Comparison of ENCODE assay signal across 37 cellular contexts in the genomic region with DNA sequence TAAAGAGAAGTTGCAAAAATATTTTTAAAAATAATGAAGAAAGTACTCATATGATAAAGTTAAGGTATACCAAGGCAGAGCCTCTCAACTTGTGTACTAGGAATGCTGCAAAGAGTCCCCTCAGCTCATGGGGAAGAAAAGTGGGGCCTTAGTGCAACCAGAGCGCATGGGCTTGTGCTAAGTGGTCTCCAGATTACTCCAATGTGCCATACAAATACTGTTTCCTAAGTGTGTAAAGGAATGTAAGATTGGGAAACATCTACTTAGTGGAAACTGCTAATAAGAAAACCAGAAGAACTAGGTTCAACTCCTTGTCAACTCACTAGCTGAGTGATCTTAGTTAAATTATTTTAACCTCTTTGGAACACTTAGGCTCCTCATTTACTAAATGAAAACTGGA.
"Had no signal": no experiment of that assay in that cellular context is flagged by ENCODE, and none has a peak within 500 bp of the region (broad histone marks: within the 10 kb centered on the region; RNA-seq: fewer than 3 reads in every experiment).

No MANE protein-coding gene starts in this region.

- ATAC-seq: activated naive CD4-positive, alpha-beta T cell treated with anti-CD3 and anti-CD28 coated beads, Interleukin-2, amount 50 U/mL, for 72 hours; activated naive CD8-positive, alpha-beta T cell treated with anti-CD3 and anti-CD28 coated beads, Interleukin-2, amount 50 U/mL, for 24 hours; activated T-cell treated with anti-CD3 and anti-CD28 coated beads, Interleukin-2, amount 50 U/mL, for 4 hours; activated T-cell treated with anti-CD3 and anti-CD28 coated beads, Interleukin-2, amount 50 U/mL, for 72 hours; activated T-helper 17 cell treated with anti-CD3 and anti-CD28 coated beads, Interleukin-2, amount 50 U/mL, for 72 hours; body of pancreas had no signal

- H3K4me1 ChIP-seq: ascending aorta, body of pancreas, breast epithelium had no signal

- H3K4me1 Mint-ChIP-seq: activated naive CD4-positive, alpha-beta T cell treated with anti-CD3 and anti-CD28 coated beads, Interleukin-2, amount 10 ng/mL, durations not matched to agents 7 days and 5 days; activated naive CD4-positive, alpha-beta T cell treated with anti-CD3 and anti-CD28 coated beads, Interleukin-2, amount 50 U/mL, for 24 hours; activated naive CD8-positive, alpha-beta T cell treated with anti-CD3 and anti-CD28 coated beads for 36 hours; activated naive CD8-positive, alpha-beta T cell treated with anti-CD3 and anti-CD28 coated beads, Interleukin-2, amount 50 U/mL, for 24 hours; brain; central memory CD8-positive, alpha-beta T cell had no signal

- H3K9me3 Mint-ChIP-seq: activated naive CD4-positive, alpha-beta T cell treated with anti-CD3 and anti-CD28 coated beads for 36 hours; activated naive CD4-positive, alpha-beta T cell treated with anti-CD3 and anti-CD28 coated beads, Interleukin-2, amount 10 ng/mL, durations not matched to agents 7 days and 5 days; activated naive CD4-positive, alpha-beta T cell treated with anti-CD3 and anti-CD28 coated beads, Interleukin-2, amount 50 U/mL, for 24 hours; activated naive CD4-positive, alpha-beta T cell treated with anti-CD3 and anti-CD28 coated beads, Interleukin-2, amount 50 U/mL, for 72 hours; activated naive CD8-positive, alpha-beta T cell treated with anti-CD3 and anti-CD28 coated beads for 36 hours; activated naive CD8-positive, alpha-beta T cell treated with anti-CD3 and anti-CD28 coated beads, Interleukin-2, amount 10 ng/mL, durations not matched to agents 7 days and 5 days; activated naive CD8-positive, alpha-beta T cell treated with anti-CD3 and anti-CD28 coated beads, Interleukin-2, amount 50 U/mL, for 24 hours; activated T-cell treated with anti-CD3 and anti-CD28 coated beads, Interleukin-2, amount 50 U/mL, for 24 hours; activated T-cell treated with anti-CD3 and anti-CD28 coated beads, Interleukin-2, amount 50 U/mL, for 4 hours; activated T-cell treated with anti-CD3 and anti-CD28 coated beads, Interleukin-2, amount 50 U/mL, for 72 hours; activated T-helper 1 cell treated with anti-CD3 and anti-CD28 coated beads, Interleukin-12 subunit alpha, Interleukin-12 subunit beta, Interleukin-2, Interleukin-4 antibody, amounts not matched to agents 30 ng/mL and 10 ng/mL and 1 ng/mL, durations not matched to agents 14 hours and 24 hours and 36 hours; activated T-helper 17 cell treated with anti-CD3 and anti-CD28 coated beads, Interleukin-2, amount 50 U/mL, for 72 hours; activated T-helper 2 cell treated with anti-CD3 and anti-CD28 coated beads, Interferon-gamma antibody, Interleukin-2, Interleukin-4, amounts not matched to agents 10 μg/mL and 5 μg/mL and 100 μg/mL, durations not matched to agents 14 hours and 24 hours and 36 hours; brain; central memory CD8-positive, alpha-beta T cell had no signal

- H3K27me3 Mint-ChIP-seq: activated naive CD4-positive, alpha-beta T cell treated with anti-CD3 and anti-CD28 coated beads, Interleukin-2, amount 10 ng/mL, durations not matched to agents 7 days and 5 days; activated naive CD4-positive, alpha-beta T cell treated with anti-CD3 and anti-CD28 coated beads, Interleukin-2, amount 50 U/mL, for 24 hours; activated naive CD8-positive, alpha-beta T cell; activated naive CD8-positive, alpha-beta T cell treated with anti-CD3 and anti-CD28 coated beads for 36 hours; activated naive CD8-positive, alpha-beta T cell treated with anti-CD3 and anti-CD28 coated beads, Interleukin-2, amount 10 ng/mL, durations not matched to agents 7 days and 5 days; activated naive CD8-positive, alpha-beta T cell treated with anti-CD3 and anti-CD28 coated beads, Interleukin-2, amount 50 U/mL, for 24 hours; activated T-cell treated with anti-CD3 and anti-CD28 coated beads, Interleukin-2, amount 50 U/mL, for 24 hours; activated T-helper 17 cell treated with anti-CD3 and anti-CD28 coated beads, Interleukin-2, amount 50 U/mL, for 72 hours; brain; central memory CD8-positive, alpha-beta T cell had no signal

- DNase-seq: activated effector memory CD4-positive, alpha-beta T cell treated with anti-CD3 and anti-CD28 coated beads, Interleukin-2, amount 50 U/mL, for 16 hours; activated effector memory CD4-positive, alpha-beta T cell treated with Interleukin-2 at 50 U/mL for 16 hours; activated gamma-delta T cell; activated gamma-delta T cell treated with Interleukin-2 at 50 U/mL for 16 hours; activated naive CD4-positive, alpha-beta T cell; activated naive CD4-positive, alpha-beta T cell treated with anti-CD3 and anti-CD28 coated beads for 36 hours; activated naive CD4-positive, alpha-beta T cell treated with anti-CD3 and anti-CD28 coated beads, Interleukin-2, amount 10 ng/mL, durations not matched to agents 7 days and 5 days; activated naive CD4-positive, alpha-beta T cell treated with anti-CD3 and anti-CD28 coated beads, Interleukin-2, amount 50 U/mL, for 16 hours; activated naive CD4-positive, alpha-beta T cell treated with Interleukin-2 at 50 U/mL for 16 hours; activated naive CD8-positive, alpha-beta T cell treated with anti-CD3 and anti-CD28 coated beads for 36 hours; activated naive CD8-positive, alpha-beta T cell treated with anti-CD3 and anti-CD28 coated beads, Interleukin-2, amount 10 ng/mL, durations not matched to agents 7 days and 5 days; activated naive CD8-positive, alpha-beta T cell treated with anti-CD3 and anti-CD28 coated beads, Interleukin-2, amount 50 U/mL, for 24 hours; activated T-cell treated with anti-CD3 and anti-CD28 coated beads for 4 hours; activated T-cell treated with anti-CD3 and anti-CD28 coated beads, Interleukin-2, amount 50 U/mL, for 24 hours; activated T-cell treated with anti-CD3 and anti-CD28 coated beads, Interleukin-2, amount 50 U/mL, for 4 hours; activated T-cell treated with anti-CD3 and anti-CD28 coated beads, Interleukin-2, amount 50 U/mL, for 48 hours; activated T-cell treated with anti-CD3 and anti-CD28 coated beads, Interleukin-2, amount 50 U/mL, for 72 hours; adrenal gland; amygdala; anterior cingulate cortex; aorta; body of pancreas; brain microvascular endothelial cell; caudate nucleus; central memory CD4-positive, alpha-beta T cell; cerebellar nuclear complex had no signal

- H3K27ac Mint-ChIP-seq: activated naive CD4-positive, alpha-beta T cell treated with anti-CD3 and anti-CD28 coated beads for 36 hours; activated naive CD4-positive, alpha-beta T cell treated with anti-CD3 and anti-CD28 coated beads, Interleukin-2, amount 10 ng/mL, durations not matched to agents 7 days and 5 days; activated naive CD4-positive, alpha-beta T cell treated with anti-CD3 and anti-CD28 coated beads, Interleukin-2, amount 50 U/mL, for 24 hours; activated naive CD4-positive, alpha-beta T cell treated with anti-CD3 and anti-CD28 coated beads, Interleukin-2, amount 50 U/mL, for 72 hours; activated naive CD8-positive, alpha-beta T cell; activated naive CD8-positive, alpha-beta T cell treated with anti-CD3 and anti-CD28 coated beads for 36 hours; activated naive CD8-positive, alpha-beta T cell treated with anti-CD3 and anti-CD28 coated beads, Interleukin-2, amount 10 ng/mL, durations not matched to agents 7 days and 5 days; activated naive CD8-positive, alpha-beta T cell treated with anti-CD3 and anti-CD28 coated beads, Interleukin-2, amount 50 U/mL, for 24 hours; activated T-cell treated with anti-CD3 and anti-CD28 coated beads, Interleukin-2, amount 50 U/mL, for 24 hours; activated T-cell treated with anti-CD3 and anti-CD28 coated beads, Interleukin-2, amount 50 U/mL, for 72 hours; activated T-helper 1 cell treated with anti-CD3 and anti-CD28 coated beads, Interleukin-12 subunit alpha, Interleukin-12 subunit beta, Interleukin-2, Interleukin-4 antibody, amounts not matched to agents 30 ng/mL and 10 ng/mL and 1 ng/mL, durations not matched to agents 14 hours and 24 hours and 36 hours; activated T-helper 17 cell treated with anti-CD3 and anti-CD28 coated beads, Interleukin-2, amount 50 U/mL, for 72 hours; activated T-helper 2 cell treated with anti-CD3 and anti-CD28 coated beads, Interferon-gamma antibody, Interleukin-2, Interleukin-4, amounts not matched to agents 10 μg/mL and 5 μg/mL and 100 μg/mL, durations not matched to agents 14 hours and 24 hours and 36 hours; brain had no signal

- H3K4me3 Mint-ChIP-seq: activated naive CD4-positive, alpha-beta T cell treated with anti-CD3 and anti-CD28 coated beads for 36 hours; activated naive CD4-positive, alpha-beta T cell treated with anti-CD3 and anti-CD28 coated beads, Interleukin-2, amount 10 ng/mL, durations not matched to agents 7 days and 5 days; activated naive CD4-positive, alpha-beta T cell treated with anti-CD3 and anti-CD28 coated beads, Interleukin-2, amount 50 U/mL, for 24 hours; activated naive CD8-positive, alpha-beta T cell; activated naive CD8-positive, alpha-beta T cell treated with anti-CD3 and anti-CD28 coated beads for 36 hours; activated naive CD8-positive, alpha-beta T cell treated with anti-CD3 and anti-CD28 coated beads, Interleukin-2, amount 10 ng/mL, durations not matched to agents 7 days and 5 days; activated naive CD8-positive, alpha-beta T cell treated with anti-CD3 and anti-CD28 coated beads, Interleukin-2, amount 50 U/mL, for 24 hours; activated T-cell treated with anti-CD3 and anti-CD28 coated beads, Interleukin-2, amount 50 U/mL, for 24 hours; activated T-cell treated with anti-CD3 and anti-CD28 coated beads, Interleukin-2, amount 50 U/mL, for 4 hours; activated T-cell treated with anti-CD3 and anti-CD28 coated beads, Interleukin-2, amount 50 U/mL, for 72 hours; activated T-helper 1 cell treated with anti-CD3 and anti-CD28 coated beads, Interleukin-12 subunit alpha, Interleukin-12 subunit beta, Interleukin-2, Interleukin-4 antibody, amounts not matched to agents 30 ng/mL and 10 ng/mL and 1 ng/mL, durations not matched to agents 14 hours and 24 hours and 36 hours; activated T-helper 17 cell treated with anti-CD3 and anti-CD28 coated beads, Interleukin-2, amount 50 U/mL, for 72 hours; brain; central memory CD8-positive, alpha-beta T cell had no signal

- H3K4me3 ChIP-seq: adrenal gland, ascending aorta, body of pancreas, breast epithelium, cardiac muscle cell had no signal

- H3K27me3 ChIP-seq: adrenal gland, ascending aorta, body of pancreas, brain microvascular endothelial cell, breast epithelium, cardiac muscle cell had no signal

- H3K9me3 ChIP-seq: adrenal gland, ascending aorta, body of pancreas, breast epithelium had no signal

- H3K27ac ChIP-seq: adrenal gland, ascending aorta, body of pancreas, brain microvascular endothelial cell, breast epithelium, cardiac muscle cell had no signal

- H3K36me3 ChIP-seq: adrenal gland, brain microvascular endothelial cell, breast epithelium had no signal
